Comparison of ENCODE assay signal across 7 cellular contexts in genomic region chr13:113209880-113210421, GRCh38. TPM values are rescaled to one million over a fixed set of nuclear protein-coding genes. Genes with fewer than 3 reads are reported as not detected.
DNase-seq lines count a peak whose midpoint lies in the region; ATAC-seq lines count a peak whose summit lies in the region.

No MANE protein-coding gene starts in this region.

- ATAC-seq in GM18499 (IDR thresholded peaks at IDR 0.05; ENCODE audit: insufficient read depth, unreplicated experiment) (peak; percentile 24), HG02610 (IDR thresholded peaks at IDR 0.05; ENCODE audit: unreplicated experiment) (peak; percentile 40), left lobe of liver (peak; percentile 37)

- DNase-seq in NCI-H1092 (lab: John Stamatoyannopoulos, UW) = peak; percentile 11
- DNase-seq in activated CD4-positive, CD25-positive, alpha-beta regulatory T cell treated with anti-CD3 and anti-CD28 coated beads, Interleukin-2, amount 50 U/mL, for 16 hours (ENCODE audit: low read depth, low spot score) = peak; percentile 52
- DNase-seq in cerebellar cortex (ENCODE audit: low spot score) = peak; percentile 30
- peak; percentile 72 for DNase-seq in left lobe of liver (ENCODE audit: low spot score)
- peak; percentile 53 to 62 for DNase-seq in stimulated activated CD4-positive, alpha-beta T cell treated with anti-CD3 and anti-CD28 coated beads, Interleukin-2, amount 100 ng/mL, for 48 hours

RNA-seq across cellular contexts. Expression of gene CUL4A, which starts 0.5 kb away (rescaled TPM):
- total RNA-seq in left lobe of liver = 30.4 TPM

RNA-seq across cellular contexts. Expression of gene PCID2, which starts 1.5 kb away (rescaled TPM):
- total RNA-seq in left lobe of liver = 14.9 TPM

RNA-seq across cellular contexts. Expression of gene PROZ, which starts 51.5 kb away (rescaled TPM):
- 50.2 TPM for total RNA-seq in left lobe of liver

Comparison
In these comparisons a context has a peak if more than half of its experiments do, and no peak if none do; other contexts are left out.
1. Peak in every context shown above with its lines: DNase-seq and ATAC-seq.
2. DNase-seq: peak in every context shown above with its lines; median percentile 72 in left lobe of liver; 58 in stimulated activated CD4-positive, alpha-beta T cell treated with anti-CD3 and anti-CD28 coated beads, Interleukin-2, amount 100 ng/mL, for 48 hours; 52 in activated CD4-positive, CD25-positive, alpha-beta regulatory T cell treated with anti-CD3 and anti-CD28 coated beads, Interleukin-2, amount 50 U/mL, for 16 hours; 30 in cerebellar cortex; 11 in NCI-H1092.